8 cellular contexts compared by ENCODE assay signal in genomic region chr2:54589340-54590215, GRCh38.
DNase-seq lines count a peak whose midpoint lies in the region; ATAC-seq and TF ChIP-seq lines count a peak whose summit lies in the region.

No MANE protein-coding gene starts in this region.

- H3K27me3 ChIP-seq in RWPE2 (ENCODE audit: insufficient read depth, poor library complexity, severe bottlenecking) = no peaks in the 10 kb centered on the region

- TF ChIP-seq CTCF in RWPE2 (IDR thresholded peaks at IDR 0.05; ENCODE audit: poor library complexity, severe bottlenecking) (no peak), fibroblast of villous mesenchyme (IDR thresholded peaks at IDR 0.05; ENCODE audit: insufficient read depth, low read depth, low read length) (no peak)

- H3K9me3 Mint-ChIP-seq in stimulated activated naive CD8-positive, alpha-beta T cell treated with anti-CD3 and anti-CD28 coated beads, Interleukin-15, Interleukin-2, amounts not matched to agents 100 ng/mL and 50 ng/mL, for 24 hours = no peaks in the 10 kb centered on the region

- H3K4me1 ChIP-seq in RWPE2 (ENCODE audit: insufficient read depth, poor library complexity, severe bottlenecking) = peaks cover 56% of the 10 kb centered on the region

- ATAC-seq in GM21786 (IDR thresholded peaks at IDR 0.05; ENCODE audit: unreplicated experiment) = peak; percentile 58
- ATAC-seq in RWPE2 (ENCODE audit: low read depth) = peak; percentile 70

- H3K4me3 Mint-ChIP-seq in stimulated activated naive CD8-positive, alpha-beta T cell treated with anti-CD3 and anti-CD28 coated beads, Interleukin-15, Interleukin-2, amounts not matched to agents 100 ng/mL and 50 ng/mL, for 24 hours = peak overlapping the region; percentile 69

- peaks cover 25% of the 10 kb centered on the region for H3K36me3 ChIP-seq in RWPE2 (ENCODE audit: low read depth)

- peaks cover 3% of the 10 kb centered on the region for H3K36me3 Mint-ChIP-seq in stimulated activated naive CD8-positive, alpha-beta T cell treated with anti-CD3 and anti-CD28 coated beads, Interleukin-15, Interleukin-2, amounts not matched to agents 100 ng/mL and 50 ng/mL, for 24 hours (ENCODE audit: low read depth)

- peak overlapping the region; percentile 59 for H3K27ac ChIP-seq in RWPE2 (ENCODE audit: poor library complexity, severe bottlenecking)

- DNase-seq in DMS153 treated with DMSO at 0.1 percent for 48 hours (lab: John Stamatoyannopoulos, UW; ENCODE audit: unreplicated experiment) = peak; percentile 63
- DNase-seq in RWPE2 (ENCODE audit: low spot score) = no peak
- DNase-seq in fibroblast of villous mesenchyme (ENCODE audit: low read depth) = peak; percentile 54
- DNase-seq in iPS-NIHi11 (ENCODE audit: low spot score) = no peak
- no peak for DNase-seq in superior temporal gyrus (ENCODE audit: extremely low spot score)
- no peak for DNase-seq in NCI-H345 (lab: John Stamatoyannopoulos, UW)

- peak overlapping the region; percentile 91 for H3K27ac Mint-ChIP-seq in stimulated activated naive CD8-positive, alpha-beta T cell treated with anti-CD3 and anti-CD28 coated beads, Interleukin-15, Interleukin-2, amounts not matched to agents 100 ng/mL and 50 ng/mL, for 24 hours

- H3K4me3 ChIP-seq in RWPE2 (ENCODE audit: severe bottlenecking) (no peak overlapping the region), fibroblast of villous mesenchyme (ENCODE audit: low read depth, low read length) (no peak overlapping the region)

- H3K27me3 Mint-ChIP-seq in stimulated activated naive CD8-positive, alpha-beta T cell treated with anti-CD3 and anti-CD28 coated beads, Interleukin-15, Interleukin-2, amounts not matched to agents 100 ng/mL and 50 ng/mL, for 24 hours = no peaks in the 10 kb centered on the region

- H3K4me1 Mint-ChIP-seq in stimulated activated naive CD8-positive, alpha-beta T cell treated with anti-CD3 and anti-CD28 coated beads, Interleukin-15, Interleukin-2, amounts not matched to agents 100 ng/mL and 50 ng/mL, for 24 hours (ENCODE audit: low read depth) = peaks cover 96% of the 10 kb centered on the region

- no peaks in the 10 kb centered on the region for H3K9me3 ChIP-seq in RWPE2 (ENCODE audit: severe bottlenecking)

Comparison
In these comparisons a context has a peak if more than half of its experiments do, and no peak if none do; other contexts are left out.
1. DNase-seq: peak in DMS153 treated with DMSO at 0.1 percent for 48 hours (single experiment) and fibroblast of villous mesenchyme (single experiment); none in RWPE2 (single experiment), iPS-NIHi11 (single experiment), superior temporal gyrus (single experiment) and NCI-H345 (single experiment).